In genomic region chr7:32462966-32463365, GRCh38 we compare ENCODE assay signal across 15 cellular contexts.
"Had no signal": no experiment of that assay in that cellular context is flagged by ENCODE, and none has a peak within 500 bp of the region (broad histone marks: within the 10 kb centered on the region; RNA-seq: fewer than 3 reads in every experiment).

No MANE protein-coding gene starts in this region.

- DNase-seq: activated CD4-positive, alpha-beta memory T cell treated with anti-CD3 and anti-CD28 coated beads for 36 hours; activated CD4-positive, alpha-beta T cell treated with anti-CD3 and anti-CD28 coated beads for 1 hour; activated gamma-delta T cell; activated T-cell treated with anti-CD3 and anti-CD28 coated beads, Interleukin-2, amount 50 U/mL, for 48 hours; amygdala; cerebellar nuclear complex; dermis blood vessel endothelial cell; endodermal cell; erythroblast; natural killer cell; right lobe of liver; spleen; stimulated activated CD4-positive, alpha-beta T cell treated with anti-CD3 and anti-CD28 coated beads, Interleukin-1b, Interleukin-23, amount 100 ng/mL, for 48 hours had no signal

- H3K27ac ChIP-seq: prostate gland, right lobe of liver, spleen, tibial nerve had no signal
